Comparison of ENCODE assay signal across 15 cellular contexts in the genomic region with DNA sequence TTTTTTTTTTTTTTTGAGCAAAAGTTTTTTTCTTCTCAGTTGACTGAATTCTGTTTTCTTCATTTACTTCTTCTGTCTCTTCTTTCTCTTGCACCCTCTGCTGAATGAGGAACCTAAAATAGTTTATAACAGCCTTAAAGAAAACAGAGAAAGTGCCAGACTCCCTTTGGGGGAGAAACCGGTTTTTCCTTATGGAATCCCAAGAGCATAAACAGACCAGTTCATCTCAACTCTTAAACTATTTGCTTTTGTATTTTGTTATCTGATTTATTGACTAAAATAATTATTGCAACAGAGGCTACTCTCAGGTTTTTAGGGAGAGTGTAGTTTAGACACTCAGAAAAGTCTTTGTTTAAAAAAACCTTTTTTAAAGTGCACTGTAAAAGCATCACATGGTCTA. TPM values are rescaled to one million over a fixed set of nuclear protein-coding genes. Genes with fewer than 3 reads are reported as not detected.
DNase-seq lines count a peak whose midpoint lies in the region; ATAC-seq and TF ChIP-seq lines count a peak whose summit lies in the region.
"Had no signal": no experiment of that assay in that cellular context is flagged by ENCODE, and none has a peak within 500 bp of the region (broad histone marks: within the 10 kb centered on the region; RNA-seq: fewer than 3 reads in every experiment).

No MANE protein-coding gene starts in this region.

- H3K4me1 ChIP-seq in breast epithelium (no peaks in the 10 kb centered on the region), mammary epithelial cell (ENCODE audit: insufficient read depth, low read length) (peaks cover 5% of the 10 kb centered on the region), transverse colon (peaks cover 0 to 4% (median 0%) of the 10 kb centered on the region in 4 donors), colonic mucosa (no peaks in the 10 kb centered on the region)
- H3K4me1 ChIP-seq: BLaER1 treated with 17β-estradiol and CSF1 and Interleukin-3, amounts not matched to agents 10 nM and 100 nM had no signal

- H2AFZ ChIP-seq in mammary epithelial cell (ENCODE audit: low read depth, low read length): no peak overlapping the region

- H3K9me3 Mint-ChIP-seq in mesothelial cell of epicardium: peaks cover 36% of the 10 kb centered on the region

- H3K9ac ChIP-seq in mammary epithelial cell (ENCODE audit: insufficient read depth, low read length): no peak overlapping the region
- no peak overlapping the region for H3K9ac ChIP-seq in colonic mucosa (ENCODE audit: low read depth in 2 of 2, low read length in 2 of 2)
- H3K9ac ChIP-seq: BLaER1 treated with 17β-estradiol and CSF1 and Interleukin-3, amounts not matched to agents 10 nM and 100 nM had no signal

- no peak overlapping the region for H3K4me3 Mint-ChIP-seq in mesothelial cell of epicardium
- H3K4me3 Mint-ChIP-seq: B cell; CD8-positive, alpha-beta T cell; H9 had no signal

- no peak for ATAC-seq in HG02642 (IDR thresholded peaks at IDR 0.05; ENCODE audit: poor library complexity, unreplicated experiment)
- ATAC-seq: CD8-positive, alpha-beta T cell had no signal

- dilution Hi-C loops in mammary epithelial cell (cut with HindIII; ENCODE audit: low sequenced_read_pairs): no loop called here

- TF ChIP-seq POLR2A in breast epithelium (IDR thresholded peaks at IDR 0.05) (no peak), transverse colon (IDR thresholded peaks at IDR 0.05) (no peak)

- intact Hi-C loops in breast epithelium (cut with DNase I; ENCODE audit: low total_unique reads): no loop called here
- intact Hi-C loops in mammary epithelial cell (cut with micrococcal nuclease): no loop called here
- intact Hi-C loops in transverse colon (cut with DNase I; ENCODE audit: low total_unique reads): no loop called here
- intact Hi-C loops in colonic mucosa (cut with DNase I): no loop called here

- DNase-seq in breast epithelium (ENCODE audit: low spot score in 2 of 2): no peak
- DNase-seq in mammary epithelial cell: no peak
- no peak for DNase-seq in mesothelial cell of epicardium (ENCODE audit: low spot score in 2 of 2, unreplicated experiment in 2 of 2)
- DNase-seq in transverse colon: no peak
- no peak for DNase-seq in AG08395 (ENCODE audit: low spot score)
- no peak for DNase-seq in colonic mucosa
- DNase-seq: 8988T; Calu3; CD8-positive, alpha-beta T cell; DMS79 treated with DMSO at 0.1 percent for 48 hours; GF-D8; H9 had no signal

- no peaks in the 10 kb centered on the region for H3K27me3 Mint-ChIP-seq in mesothelial cell of epicardium (ENCODE audit: low read depth)

- H3K36me3 ChIP-seq in breast epithelium: no peaks in the 10 kb centered on the region
- no peaks in the 10 kb centered on the region for H3K36me3 ChIP-seq in mammary epithelial cell (ENCODE audit: insufficient read depth, low read length)
- H3K36me3 ChIP-seq in transverse colon: no peaks in the 10 kb centered on the region
- H3K36me3 ChIP-seq in colonic mucosa: no peaks in the 10 kb centered on the region
- H3K36me3 ChIP-seq: BLaER1 treated with 17β-estradiol and CSF1 and Interleukin-3, amounts not matched to agents 10 nM and 100 nM had no signal

- WGBS in mammary epithelial cell (ENCODE audit: low coverage, missing lambda C conversion rate): 47% methylated on average over 1 of the region's 1 CpG
- WGBS in transverse colon (ENCODE audit: low coverage in 1 of 2), 2 donors: 71% methylated on average over 1 of the region's 1 CpG

- TF ChIP-seq CTCF in breast epithelium (IDR thresholded peaks at IDR 0.05): no peak
- TF ChIP-seq CTCF in mammary epithelial cell (conservative IDR thresholded peaks at IDR 0.05 in 1 of 2, IDR thresholded peaks at IDR 0.05 in 1 of 2; ENCODE audit: extremely low read depth in 1 of 2, insufficient read depth in 1 of 2, low read depth in 1 of 2, low read length in 2 of 2): no peak
- TF ChIP-seq CTCF in mesothelial cell of epicardium (IDR thresholded peaks at IDR 0.05; ENCODE audit: unreplicated experiment): no peak
- no peak for TF ChIP-seq CTCF in transverse colon (IDR thresholded peaks at IDR 0.05)
- TF ChIP-seq CTCF in colonic mucosa (IDR thresholded peaks at IDR 0.05): no peak

- no peak overlapping the region for H3K4me2 ChIP-seq in mammary epithelial cell (ENCODE audit: insufficient read depth, low read depth, low read length)
- H3K4me2 ChIP-seq: BLaER1 treated with 17β-estradiol and CSF1 and Interleukin-3, amounts not matched to agents 10 nM and 100 nM had no signal

- peak overlapping the region; percentile 50 for H3K27ac Mint-ChIP-seq in mesothelial cell of epicardium
- H3K27ac Mint-ChIP-seq: B cell; CD8-positive, alpha-beta T cell; H9 had no signal

- CTCF ChIA-PET in mammary epithelial cell (lab: Charles Lee; ENCODE audit: low non-redundant PET): interaction anchor here (0.8 kb wide), 1 partner anchor 375 kb away, joined by 6 read pairs; no protein-coding TSS in a partner anchor

- H3K36me3 Mint-ChIP-seq in mesothelial cell of epicardium: no peaks in the 10 kb centered on the region

- H3K4me1 Mint-ChIP-seq in mesothelial cell of epicardium: peaks cover 7% of the 10 kb centered on the region
- H3K4me1 Mint-ChIP-seq: B cell had no signal

- in situ Hi-C loops in mammary epithelial cell (cut with MboI; ENCODE audit: low sequenced_read_pairs in 2 of 2): no loop called here
- in situ Hi-C loops in transverse colon (cut with MboI; ENCODE audit: low pct_ligation_motif_present in 1 of 4, low pct_unique_long_range_greater_than_20kb in 1 of 4, low sequenced_read_pairs in 3 of 4): no loop called here

- no peaks in the 10 kb centered on the region for H4K20me1 ChIP-seq in mammary epithelial cell (ENCODE audit: insufficient read depth, low read length)
- H4K20me1 ChIP-seq: BLaER1 treated with 17β-estradiol and CSF1 and Interleukin-3, amounts not matched to agents 10 nM and 100 nM had no signal

- BruUV-seq in mammary epithelial cell (replicated peaks; lab: Mats Ljungman, UMichigan): no TSS peak

- no peak for TF ChIP-seq EP300 in transverse colon (IDR thresholded peaks at IDR 0.05; ENCODE audit: low read depth)

- no peaks in the 10 kb centered on the region for H3K79me2 ChIP-seq in mammary epithelial cell (ENCODE audit: insufficient read depth, low read length)

- H3K27me3 ChIP-seq in breast epithelium (no peaks in the 10 kb centered on the region), mammary epithelial cell (ENCODE audit: insufficient read depth, low read length) (no peaks in the 10 kb centered on the region), transverse colon (no peaks in the 10 kb centered on the region), colonic mucosa (no peaks in the 10 kb centered on the region)
- H3K27me3 ChIP-seq: BLaER1 treated with 17β-estradiol and CSF1 and Interleukin-3, amounts not matched to agents 10 nM and 100 nM had no signal

- no peak overlapping the region for H3K4me3 ChIP-seq in breast epithelium
- no peak overlapping the region for H3K4me3 ChIP-seq in mammary epithelial cell (replicated peaks in 1 of 3; ENCODE audit: insufficient read depth in 1 of 3, low read depth in 2 of 3, low read length in 3 of 3)
- H3K4me3 ChIP-seq in transverse colon: no peak overlapping the region
- H3K4me3 ChIP-seq in colonic mucosa: no peak overlapping the region
- H3K4me3 ChIP-seq: BLaER1 treated with 17β-estradiol and CSF1 and Interleukin-3, amounts not matched to agents 10 nM and 100 nM had no signal

- H3K27ac ChIP-seq in breast epithelium (peak overlapping the region; percentile 4 to 67), mammary epithelial cell (ENCODE audit: insufficient read depth, low read depth, low read length) (no peak overlapping the region), transverse colon (peak overlapping the region in 3 of 4 donors; percentile 27 to 51 (median 35)), colonic mucosa (no peak overlapping the region)
- H3K27ac ChIP-seq: BLaER1 treated with 17β-estradiol and CSF1 and Interleukin-3, amounts not matched to agents 10 nM and 100 nM had no signal

- peaks cover 7 to 17% of the 10 kb centered on the region in 2 donors for H3K9me3 ChIP-seq in breast epithelium
- peaks cover 9% of the 10 kb centered on the region for H3K9me3 ChIP-seq in mammary epithelial cell (replicated peaks; ENCODE audit: insufficient read depth, low read length)
- H3K9me3 ChIP-seq in transverse colon: peaks cover 0 to 5% of the 10 kb centered on the region in 2 donors
- no peaks in the 10 kb centered on the region for H3K9me3 ChIP-seq in colonic mucosa

RNA-seq across cellular contexts. Expression of gene ST8SIA1, which starts 30.2 kb away (rescaled TPM):
- 10 to 100 TPM in 2 of 3 donors, 1 to 10 TPM in 1; 2.6 to 11.1 (median 10.4) TPM for total RNA-seq in breast epithelium
- under 1 TPM; 0.50 to 0.87 TPM for total RNA-seq in mammary epithelial cell
- 0.70 TPM for polyA plus RNA-seq in mammary epithelial cell
- polyA minus RNA-seq in mammary epithelial cell: 5.9 TPM
- 1.2 to 2.2 TPM (median 1.7 TPM) in 3 replicates for total RNA-seq in mesothelial cell of epicardium
- 1 to 10 TPM; 1.4 to 4.5 (median 3.9) TPM for total RNA-seq in transverse colon
- 1 to 10 TPM; 1.2 to 2.7 TPM for total RNA-seq in colonic mucosa
- total RNA-seq: Calu3, H9 had no signal

Comparison
In these comparisons a context has a peak if more than half of its experiments do, and no peak if none do; other contexts are left out.
1. H3K27ac ChIP-seq: peak in breast epithelium (2 of 2) and transverse colon (3 of 4); none in mammary epithelial cell (single experiment) and colonic mucosa (single experiment).